14 cellular contexts compared by ENCODE assay signal in the genomic region with DNA sequence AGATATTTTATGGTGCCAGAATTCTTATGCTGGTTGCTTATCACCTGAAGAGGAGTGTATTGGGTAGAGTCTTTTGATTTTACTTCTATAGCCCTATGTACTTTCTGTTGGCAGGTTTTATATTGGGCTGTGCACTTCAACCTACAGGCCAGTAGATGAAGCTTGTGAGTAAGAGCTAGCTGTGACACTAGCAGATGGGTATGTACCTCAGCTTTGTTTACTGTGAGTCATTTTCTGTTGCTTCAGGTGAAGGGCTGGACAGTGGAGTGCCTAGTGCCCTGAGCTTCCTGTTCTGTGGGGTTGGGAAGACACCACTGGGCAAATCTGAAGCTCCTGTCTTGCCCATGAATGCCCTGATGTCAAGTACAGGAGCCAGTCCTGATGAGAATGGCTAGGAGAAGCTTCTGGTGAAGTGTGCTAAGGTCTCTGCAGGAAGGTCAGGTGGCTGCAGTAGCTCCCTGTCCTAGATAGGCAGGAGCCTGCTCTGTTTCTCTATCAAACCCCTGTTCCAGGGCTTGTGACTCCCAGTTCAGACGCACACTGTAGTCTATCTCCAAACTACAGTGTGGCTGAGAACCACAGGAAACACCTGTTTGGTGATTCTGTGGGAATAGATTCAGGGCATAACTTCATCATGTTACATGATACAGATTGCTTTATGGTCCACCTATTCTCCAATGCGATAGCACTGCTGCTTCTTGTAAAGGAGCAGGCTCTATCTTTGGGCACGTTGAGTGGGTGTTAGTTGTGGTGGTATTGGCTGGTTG.
DNase-seq lines count a peak whose midpoint lies in the region; ATAC-seq and TF ChIP-seq lines count a peak whose summit lies in the region.
"Had no signal": no experiment of that assay in that cellular context is flagged by ENCODE, and none has a peak within 500 bp of the region (broad histone marks: within the 10 kb centered on the region; RNA-seq: fewer than 3 reads in every experiment).

No MANE protein-coding gene starts in this region.

- H3K9me3 ChIP-seq in osteoblast (ENCODE audit: low read depth, low read length) = no peaks in the 10 kb centered on the region
- H3K9me3 ChIP-seq in gastrocnemius medialis = no peaks in the 10 kb centered on the region
- H3K9me3 ChIP-seq: psoas muscle, SJSA1, transverse colon had no signal

- POLR2A ChIA-PET in activated CD4-positive, alpha-beta T cell treated with anti-CD3 and anti-CD28 coated beads for 36 hours (lab: Charles Lee) = no interaction called here

- peak; percentile 66 for ATAC-seq in left colon
- ATAC-seq in activated CD4-positive, alpha-beta T cell treated with anti-CD3 and anti-CD28 coated beads for 36 hours = no peak
- ATAC-seq in gastrocnemius medialis = no peak
- ATAC-seq: psoas muscle had no signal

- intact Hi-C loops in left colon (cut with DNase I, micrococcal nuclease) = no loop called here
- intact Hi-C loops in activated CD4-positive, alpha-beta T cell treated with anti-CD3 and anti-CD28 coated beads for 36 hours (cut with DNase I, micrococcal nuclease) = no loop called here
- intact Hi-C loops in gastrocnemius medialis (cut with DNase I; ENCODE audit: low total_unique reads) = no loop called here

- TF ChIP-seq CTCF in astrocyte of the spinal cord (IDR thresholded peaks at IDR 0.05; ENCODE audit: low read depth, low read length) (no peak), osteoblast (IDR thresholded peaks at IDR 0.05; ENCODE audit: extremely low read depth, low read depth, low read length) (no peak), gastrocnemius medialis (IDR thresholded peaks at IDR 0.05 in 4 of 5, conservative IDR thresholded peaks at IDR 0.05 in 1 of 5) (no peak)

- peaks cover 4% of the 10 kb centered on the region for H3K9me3 Mint-ChIP-seq in activated CD4-positive, alpha-beta T cell treated with anti-CD3 and anti-CD28 coated beads for 36 hours (ENCODE audit: low read depth)

- no peak for TF ChIP-seq POLR2A in gastrocnemius medialis (IDR thresholded peaks at IDR 0.05)

- no peaks in the 10 kb centered on the region for H3K36me3 Mint-ChIP-seq in activated CD4-positive, alpha-beta T cell treated with anti-CD3 and anti-CD28 coated beads for 36 hours (ENCODE audit: low read depth)

- CTCF ChIA-PET in activated CD4-positive, alpha-beta T cell treated with anti-CD3 and anti-CD28 coated beads for 36 hours (lab: Charles Lee) = no interaction called here

- H3K4me2 ChIP-seq in osteoblast (ENCODE audit: insufficient read depth, low read length) = no peak overlapping the region

- no peak overlapping the region for H3K4me3 ChIP-seq in astrocyte of the spinal cord (ENCODE audit: low read depth, low read length)
- H3K4me3 ChIP-seq in osteoblast (ENCODE audit: insufficient read depth, low read length) = no peak overlapping the region
- H3K4me3 ChIP-seq in gastrocnemius medialis = no peak overlapping the region
- H3K4me3 ChIP-seq: psoas muscle, SJSA1, transverse colon had no signal

- H3K4me1 ChIP-seq in osteoblast (ENCODE audit: insufficient read depth, low read length) = no peaks in the 10 kb centered on the region
- no peaks in the 10 kb centered on the region for H3K4me1 ChIP-seq in gastrocnemius medialis
- H3K4me1 ChIP-seq: psoas muscle, SJSA1, transverse colon had no signal

- H3K27ac ChIP-seq in osteoblast (ENCODE audit: low read depth, low read length) (no peak overlapping the region), gastrocnemius medialis (no peak overlapping the region)
- H3K27ac ChIP-seq: psoas muscle, SJSA1, transverse colon had no signal

- in situ Hi-C loops in Caki2 (cut with HindIII; ENCODE audit: low pct_unique_long_range_greater_than_20kb, low sequenced_read_pairs) = no loop called here
- in situ Hi-C loops in astrocyte of the spinal cord (cut with HindIII; ENCODE audit: low sequenced_read_pairs) = no loop called here
- in situ Hi-C loops in gastrocnemius medialis (cut with MboI; ENCODE audit: low sequenced_read_pairs in 4 of 4) = no loop called here

- no peaks in the 10 kb centered on the region for H4K20me1 ChIP-seq in osteoblast (ENCODE audit: insufficient read depth, low read length)

- H3K27me3 ChIP-seq in osteoblast (ENCODE audit: insufficient read depth, low read length) (no peaks in the 10 kb centered on the region), gastrocnemius medialis (no peaks in the 10 kb centered on the region)
- H3K27me3 ChIP-seq: SJSA1, transverse colon had no signal

- no peak overlapping the region for H2AFZ ChIP-seq in osteoblast (ENCODE audit: low read length)

- no peak overlapping the region for H3K27ac Mint-ChIP-seq in activated CD4-positive, alpha-beta T cell treated with anti-CD3 and anti-CD28 coated beads for 36 hours
- H3K27ac Mint-ChIP-seq: activated T-helper 2 cell treated with anti-CD3 and anti-CD28 coated beads, Interferon-gamma antibody, Interleukin-2, Interleukin-4, amounts not matched to agents 10 μg/mL and 5 μg/mL and 100 μg/mL, durations not matched to agents 14 hours and 24 hours and 36 hours had no signal

- H3K4me1 Mint-ChIP-seq in activated CD4-positive, alpha-beta T cell treated with anti-CD3 and anti-CD28 coated beads for 36 hours = no peaks in the 10 kb centered on the region

- DNase-seq in Caki2 (ENCODE audit: low read depth) (peak; percentile 33), HS-5 (ENCODE audit: low read depth) (peak; percentile 34), astrocyte of the spinal cord (ENCODE audit: low read depth, low spot score) (peak; percentile 46), left colon (no peak), occipital lobe (lab: John Stamatoyannopoulos, UW) (no peak), osteoblast (ENCODE audit: insufficient read length, low spot score, missing footprints) (no peak), gastrocnemius medialis (no peak)
- no peak for DNase-seq in activated CD4-positive, alpha-beta T cell treated with anti-CD3 and anti-CD28 coated beads for 36 hours
- DNase-seq: activated CD4-positive, alpha-beta T cell treated with anti-CD3 and anti-CD28 coated beads for 1 hour; glutamatergic neuron; psoas muscle; transverse colon had no signal

- H3K79me2 ChIP-seq in osteoblast (ENCODE audit: insufficient read depth, low read length) = no peaks in the 10 kb centered on the region

- H3K27me3 Mint-ChIP-seq in activated CD4-positive, alpha-beta T cell treated with anti-CD3 and anti-CD28 coated beads for 36 hours = no peaks in the 10 kb centered on the region

- no peak overlapping the region for H3K4me3 Mint-ChIP-seq in activated CD4-positive, alpha-beta T cell treated with anti-CD3 and anti-CD28 coated beads for 36 hours

- H3K36me3 ChIP-seq in osteoblast (ENCODE audit: insufficient read depth, low read length) = no peaks in the 10 kb centered on the region
- no peaks in the 10 kb centered on the region for H3K36me3 ChIP-seq in gastrocnemius medialis
- H3K36me3 ChIP-seq: SJSA1, transverse colon had no signal

Comparison
In these comparisons a context has a peak if more than half of its experiments do, and no peak if none do; other contexts are left out.
1. DNase-seq: peak in Caki2 (single experiment), HS-5 (single experiment) and astrocyte of the spinal cord (single experiment); none in left colon (0 of 2), occipital lobe (single experiment), osteoblast (single experiment), activated CD4-positive, alpha-beta T cell treated with anti-CD3 and anti-CD28 coated beads for 36 hours (single experiment) and gastrocnemius medialis (0 of 2).